8 cellular contexts compared by ENCODE assay signal in the genomic region with DNA sequence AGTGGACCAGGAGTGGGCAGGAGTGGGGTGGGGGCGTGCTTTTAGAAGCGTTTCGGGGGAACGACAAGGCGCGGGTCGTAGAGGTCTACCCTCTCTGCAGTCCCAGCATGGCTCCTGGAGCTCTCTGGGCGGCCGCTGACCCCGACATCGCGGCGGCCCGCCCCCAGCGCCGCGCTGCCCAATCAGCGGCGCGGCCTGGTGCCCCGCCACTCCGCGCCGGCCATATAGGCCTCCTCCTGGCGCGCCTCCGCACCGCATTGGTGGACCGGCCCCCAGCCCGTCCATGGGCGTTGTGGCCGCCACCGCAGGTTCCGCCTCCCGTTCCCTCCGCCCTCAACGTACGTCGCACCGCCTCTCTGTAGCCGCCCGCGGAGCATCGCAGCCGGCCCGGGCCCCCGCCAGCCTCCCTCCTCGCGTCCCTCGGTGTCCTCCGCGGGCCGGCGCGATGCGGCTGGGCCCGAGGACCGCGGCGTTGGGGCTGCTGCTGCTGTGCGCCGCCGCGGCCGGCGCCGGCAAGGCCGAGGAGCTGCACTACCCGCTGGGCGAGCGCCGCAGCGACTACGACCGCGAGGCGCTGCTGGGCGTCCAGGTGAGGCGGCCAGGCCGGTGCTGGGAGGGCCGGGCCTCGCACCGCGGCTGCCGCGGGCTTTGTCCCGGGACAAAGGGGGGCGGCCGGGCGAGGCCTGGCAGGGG. TPM values are rescaled to one million over a fixed set of nuclear protein-coding genes. Genes with fewer than 3 reads are reported as not detected.
DNase-seq lines count a peak whose midpoint lies in the region; ATAC-seq and TF ChIP-seq lines count a peak whose summit lies in the region.

A gene with protein sequence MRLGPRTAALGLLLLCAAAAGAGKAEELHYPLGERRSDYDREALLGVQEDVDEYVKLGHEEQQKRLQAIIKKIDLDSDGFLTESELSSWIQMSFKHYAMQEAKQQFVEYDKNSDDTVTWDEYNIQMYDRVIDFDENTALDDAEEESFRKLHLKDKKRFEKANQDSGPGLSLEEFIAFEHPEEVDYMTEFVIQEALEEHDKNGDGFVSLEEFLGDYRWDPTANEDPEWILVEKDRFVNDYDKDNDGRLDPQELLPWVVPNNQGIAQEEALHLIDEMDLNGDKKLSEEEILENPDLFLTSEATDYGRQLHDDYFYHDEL (plus strand): TSS at position 353 of the 693 bp plus-strand sequence. CDS start 93 bp downstream, at position 446.

- H3K36me3 ChIP-seq in ectodermal cell (ENCODE audit: control insufficient read depth, insufficient read depth, low read length) (peaks cover 11% of the 10 kb centered on the region), lower lobe of right lung (peaks cover 9% of the 10 kb centered on the region)

- DNase-seq in COLO668 (lab: John Stamatoyannopoulos, UW; ENCODE audit: unreplicated experiment) (peak; percentile 97), GM20000 (ENCODE audit: low spot score) (peak; percentile 97), HS-5 (ENCODE audit: low read depth) (peak; percentile 59), NK-92 (lab: John Stamatoyannopoulos, UW; ENCODE audit: unreplicated experiment) (peak; percentile 59), lower lobe of right lung (peak; percentile 98)
- peak; percentile 85 to 87 for DNase-seq in activated CD8-positive, alpha-beta memory T cell treated with anti-CD3 and anti-CD28 coated beads for 1 hour (ENCODE audit: extremely low read depth in 1 of 2, low read depth in 1 of 2)
- peak; percentile 78 to 82 (median 82) for DNase-seq in stimulated activated CD4-positive, alpha-beta T cell treated with anti-CD3 and anti-CD28 coated beads, TNF-alpha, amount 100 ng/mL, for 1 hour (ENCODE audit: low read depth in 3 of 3, low spot score in 1 of 3)

- 0% methylated on average over 90 of the region's 90 CpGs for WGBS in ectodermal cell, 2 experiments

- TF ChIP-seq CTCF in GM20000 (IDR thresholded peaks at IDR 0.05; ENCODE audit: extremely low read depth, missing control alignments) (no peak), lower lobe of right lung (IDR thresholded peaks at IDR 0.05) (no peak)

- peak within 1 kb of the TSS; percentile 54 for H3K4me3 ChIP-seq in ectodermal cell (ENCODE audit: insufficient read depth, low read depth, low read length)
- peak within 1 kb of the TSS; percentile 73 for H3K4me3 ChIP-seq in lower lobe of right lung

- peak within 1 kb of the TSS; percentile 86 for H3K27ac ChIP-seq in ectodermal cell (ENCODE audit: insufficient read depth, low read depth, low read length, poor library complexity, severe bottlenecking)
- peak within 1 kb of the TSS; percentile 77 for H3K27ac ChIP-seq in lower lobe of right lung

- H3K4me1 ChIP-seq in ectodermal cell (ENCODE audit: control insufficient read depth, insufficient read depth, low read length) = peaks cover 6% of the 10 kb centered on the region
- peaks cover 22% of the 10 kb centered on the region for H3K4me1 ChIP-seq in lower lobe of right lung

- intact Hi-C loops in lower lobe of right lung (cut with DNase I) = no loop called here

- ATAC-seq in lower lobe of right lung = peak; percentile 100

- H3K27me3 ChIP-seq in ectodermal cell (ENCODE audit: control insufficient read depth, insufficient read depth, low read length, poor library complexity, severe bottlenecking) (no peaks in the 10 kb centered on the region), lower lobe of right lung (ENCODE audit: low read depth) (no peaks in the 10 kb centered on the region)

- no peaks in the 10 kb centered on the region for H3K9me3 ChIP-seq in ectodermal cell (ENCODE audit: control insufficient read depth, low read length)
- no peaks in the 10 kb centered on the region for H3K9me3 ChIP-seq in lower lobe of right lung

RNA-seq across cellular contexts. Expression of the gene that starts here (rescaled TPM):
- polyA plus RNA-seq in ectodermal cell (2013, experiment 1 of 4) = 242 TPM
- 267 TPM for polyA plus RNA-seq in ectodermal cell (2013, experiment 2 of 4)
- 242 TPM for polyA plus RNA-seq in ectodermal cell (2013, experiment 3 of 4)
- polyA plus RNA-seq in ectodermal cell (2013, experiment 4 of 4) = 255 TPM
- 32.8 TPM for total RNA-seq in lower lobe of right lung

Comparison
In these comparisons a context has a peak if more than half of its experiments do, and no peak if none do; other contexts are left out.
1. Peak in every context shown above with its lines: DNase-seq, ATAC-seq, H3K4me3 ChIP-seq and H3K27ac ChIP-seq.